In genomic region chr9:2053883-2054845, GRCh38 we compare ENCODE assay signal across 8 cellular contexts. TPM values are rescaled to one million over a fixed set of nuclear protein-coding genes. Genes with fewer than 3 reads are reported as not detected.
DNase-seq lines count a peak whose midpoint lies in the region; ATAC-seq and TF ChIP-seq lines count a peak whose summit lies in the region.

No MANE protein-coding gene starts in this region.

- H3K4me2 ChIP-seq in KMS-11, result peak overlapping the region; percentile 83

- H3K4me1 ChIP-seq in KMS-11 (ENCODE audit: low read depth, poor library complexity, severe bottlenecking), result peaks cover 61% of the 10 kb centered on the region

- peak; percentile 14 for TF ChIP-seq CTCF in CD4-positive, alpha-beta T cell (IDR thresholded peaks at IDR 0.05)
- no peak for TF ChIP-seq CTCF in KMS-11 (conservative IDR thresholded peaks at IDR 0.05; ENCODE audit: low read depth, low read length)

- H3K9me3 Mint-ChIP-seq in CD4-positive, alpha-beta T cell, result no peaks in the 10 kb centered on the region

- H2AFZ ChIP-seq in KMS-11 (ENCODE audit: low read depth), result no peak overlapping the region

- H3K36me3 Mint-ChIP-seq in CD4-positive, alpha-beta T cell (ENCODE audit: low read depth), result peaks cover 81% of the 10 kb centered on the region

- H3K27me3 Mint-ChIP-seq in CD4-positive, alpha-beta T cell, result no peaks in the 10 kb centered on the region

- H3K27ac ChIP-seq in CD4-positive, alpha-beta T cell (ENCODE audit: low read depth, low read length), result peak overlapping the region; percentile 55
- peak overlapping the region; percentile 69 for H3K27ac ChIP-seq in KMS-11

- H3K79me2 ChIP-seq in KMS-11 (ENCODE audit: insufficient read depth, low read depth), result peaks cover 30% of the 10 kb centered on the region

- no peaks in the 10 kb centered on the region for H3K9me3 ChIP-seq in CD4-positive, alpha-beta T cell (ENCODE audit: control insufficient read depth, low read length)

- peak overlapping the region; percentile 97 for H3K27ac Mint-ChIP-seq in CD4-positive, alpha-beta T cell

- H3K9ac ChIP-seq in KMS-11, result peak overlapping the region; percentile 31; the same call in 1 of the 2 replicates

- H3K4me3 ChIP-seq in KMS-11 (IDR thresholded peaks at IDR 0.05; ENCODE audit: insufficient read depth, low read depth, low read length), result no peak overlapping the region

- H3K36me3 ChIP-seq in KMS-11 (ENCODE audit: insufficient read depth), result no peaks in the 10 kb centered on the region

- peak overlapping the region; percentile 71 for H3K4me3 Mint-ChIP-seq in CD4-positive, alpha-beta T cell

- intact Hi-C loops in CD4-positive, alpha-beta T cell (cut with DNase I, micrococcal nuclease), result loop anchor here in 1 of 2 experiments (1.0 kb wide), 1 partner anchor 39 kb away; the partner anchor contains the start of gene SMARCA2
- intact Hi-C loops in left colon (cut with DNase I, micrococcal nuclease), result no loop called here

- CTCF ChIA-PET in CD4-positive, alpha-beta T cell (lab: Charles Lee), result interaction anchor here (0.8 to 1.9 kb wide), 3 partner anchors 12 to 39 kb away, joined by 3 to 8 read pairs (median 4); partner anchors contain the start of gene SMARCA2

- H3K27me3 ChIP-seq in CD4-positive, alpha-beta T cell (ENCODE audit: control insufficient read depth, insufficient read depth, low read length), result no peaks in the 10 kb centered on the region
- no peaks in the 10 kb centered on the region for H3K27me3 ChIP-seq in KMS-11 (ENCODE audit: insufficient read depth, low read depth)

- POLR2A ChIA-PET in CD4-positive, alpha-beta T cell (lab: Charles Lee), result interaction anchor here (1.2 to 4.7 kb wide), 8 partner anchors 10 to 1472 kb away, joined by 4 to 113 read pairs (median 12); partner anchors contain the start of genes RFX3 and SMARCA2

- H3K4me1 Mint-ChIP-seq in CD4-positive, alpha-beta T cell (ENCODE audit: low read depth), result peaks cover 77% of the 10 kb centered on the region

- peak; percentile 53 to 78 (median 56) for DNase-seq in CD4-positive, alpha-beta T cell
- DNase-seq in activated gamma-delta T cell treated with anti-CD3 and anti-CD28 coated beads, Interleukin-2, amount 50 U/mL, for 16 hours (ENCODE audit: low read depth), result peak; percentile 34
- DNase-seq in left colon (peak; percentile 36 to 43), NCI-H2107 (lab: John Stamatoyannopoulos, UW) (no peak), NCI-H524 (lab: John Stamatoyannopoulos, UW) (no peak)
- peak; percentile 36 to 56 for DNase-seq in stimulated activated CD8-positive, alpha-beta memory T cell treated with anti-CD3 and anti-CD28 coated beads, Interleukin-15, amount 100 ng/mL, for 48 hours (ENCODE audit: low read depth in 2 of 2)

- no peaks in the 10 kb centered on the region for H4K20me1 ChIP-seq in KMS-11 (ENCODE audit: insufficient read depth)

- ATAC-seq in CD4-positive, alpha-beta T cell (ENCODE audit: poor library complexity), result peak; percentile 95
- ATAC-seq in GM21381 (IDR thresholded peaks at IDR 0.05; ENCODE audit: unreplicated experiment), result peak; percentile 92
- ATAC-seq in left colon, result peak; percentile 37

RNA-seq across cellular contexts. Expression of gene SMARCA2, which starts 39.0 kb away (rescaled TPM):
- total RNA-seq in CD4-positive, alpha-beta T cell, result 100 to 1,000 TPM; 268 to 272 TPM
- total RNA-seq in left colon, result 10 to 100 TPM; 89.1 to 92.5 TPM

Comparison
In these comparisons a context has a peak if more than half of its experiments do, and no peak if none do; other contexts are left out.
1. ATAC-seq: peak in every context shown above with its lines; median percentile 95 in CD4-positive, alpha-beta T cell; 92 in GM21381; 37 in left colon.
2. DNase-seq: peak in CD4-positive, alpha-beta T cell (10 of 10), activated gamma-delta T cell treated with anti-CD3 and anti-CD28 coated beads, Interleukin-2, amount 50 U/mL, for 16 hours (single experiment), left colon (2 of 2) and stimulated activated CD8-positive, alpha-beta memory T cell treated with anti-CD3 and anti-CD28 coated beads, Interleukin-15, amount 100 ng/mL, for 48 hours (2 of 2); none in NCI-H2107 (single experiment) and NCI-H524 (0 of 2).